In the genomic region with DNA sequence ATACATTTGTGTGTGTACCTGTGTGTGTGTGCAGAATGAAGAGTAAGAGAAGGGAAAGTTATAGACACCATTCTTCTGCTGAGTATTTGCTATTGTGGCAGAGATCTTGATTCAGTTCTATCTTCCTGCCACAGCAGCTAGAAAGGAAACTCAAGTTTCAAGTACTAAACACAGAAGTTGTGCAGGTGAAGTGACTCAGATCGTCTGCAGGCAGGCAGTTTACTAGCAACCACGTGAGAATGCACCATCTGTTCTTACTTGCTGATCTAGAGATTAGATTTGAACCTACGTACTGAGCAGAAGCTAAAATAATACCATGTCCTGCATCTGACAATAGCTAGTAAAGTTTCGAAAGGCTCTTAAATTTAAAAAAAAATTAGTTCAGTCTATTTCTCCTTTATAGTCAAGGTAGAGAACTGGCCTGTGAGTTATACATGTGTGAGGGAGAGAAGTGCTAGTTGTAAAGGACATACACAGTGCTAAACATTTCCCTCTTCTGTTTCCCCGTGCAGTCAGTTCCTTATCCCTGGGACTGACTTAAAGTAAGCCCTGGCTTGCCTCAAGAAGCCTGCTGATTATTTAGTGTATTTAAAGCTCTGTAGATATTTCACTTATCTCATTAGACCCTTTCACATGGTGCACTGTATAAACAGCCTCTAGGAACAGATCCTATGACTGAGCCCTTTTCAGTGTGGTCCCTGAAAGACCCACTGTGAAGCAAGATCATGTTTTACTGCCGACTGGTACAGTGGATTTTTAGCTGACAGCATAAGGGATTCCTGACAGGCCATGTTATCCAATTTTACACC, we compare ENCODE assay signal across 9 cellular contexts. TPM values are rescaled to one million over a fixed set of nuclear protein-coding genes. Genes with fewer than 3 reads are reported as not detected.
DNase-seq lines count a peak whose midpoint lies in the region; ATAC-seq and TF ChIP-seq lines count a peak whose summit lies in the region.
"Had no signal": no experiment of that assay in that cellular context is flagged by ENCODE, and none has a peak within 500 bp of the region (broad histone marks: within the 10 kb centered on the region; RNA-seq: fewer than 3 reads in every experiment).

No MANE protein-coding gene starts in this region.

- H3K79me1 ChIP-seq in IMR-90 (ENCODE audit: low read depth in 1 of 2, low read length in 2 of 2), result no peaks in the 10 kb centered on the region

- no peak overlapping the region for H3K4ac ChIP-seq in IMR-90 (ENCODE audit: low read depth, low read length)

- H2BK5ac ChIP-seq in IMR-90 (ENCODE audit: low read depth, low read length, poor library complexity, severe bottlenecking), result peak overlapping the region; percentile 14

- in situ Hi-C loops in IMR-90 (cut with MboI; ENCODE audit: low sequenced_read_pairs), result loop anchor here (25.0 kb wide), 1 partner anchor 173 kb away; no protein-coding TSS in a partner anchor

- H3K56ac ChIP-seq in IMR-90 (ENCODE audit: extremely low read depth, insufficient read depth, low read length), result no peak overlapping the region

- no peaks in the 10 kb centered on the region for H3K36me3 ChIP-seq in IMR-90 (ENCODE audit: control insufficient read depth, insufficient read depth, low read length)

- peaks cover 9% of the 10 kb centered on the region for H3K4me1 ChIP-seq in IMR-90 (ENCODE audit: control insufficient read depth, insufficient read depth, low read length)

- H3K9me3 Mint-ChIP-seq in mesothelial cell of epicardium (no peaks in the 10 kb centered on the region), CD14-positive monocyte (no peaks in the 10 kb centered on the region)

- H3K9me3 ChIP-seq in IMR-90 (ENCODE audit: control insufficient read depth, insufficient read depth, low read length), result no peaks in the 10 kb centered on the region

- H3K4me3 Mint-ChIP-seq in mesothelial cell of epicardium (no peak overlapping the region), CD14-positive monocyte (no peak overlapping the region)

- H3K4me2 ChIP-seq in IMR-90 (ENCODE audit: low read depth, low read length), result peak overlapping the region; percentile 22; the same call in 1 of the 2 replicates

- TF ChIP-seq POLR2A in IMR-90 (IDR thresholded peaks at IDR 0.05; ENCODE audit: low read depth, low read length), result no peak

- ATAC-seq in GM19467 (IDR thresholded peaks at IDR 0.05; ENCODE audit: unreplicated experiment) (peak; percentile 52), IMR-90 (ENCODE audit: low read depth) (peak; percentile 53)
- ATAC-seq: K562 had no signal

- peak overlapping the region; percentile 17 for H2BK20ac ChIP-seq in IMR-90 (ENCODE audit: low read depth, low read length)

- H3K27ac Mint-ChIP-seq in mesothelial cell of epicardium (peak overlapping the region; percentile 85), CD14-positive monocyte (no peak overlapping the region)

- TF ChIP-seq CTCF in IMR-90 (conservative IDR thresholded peaks at IDR 0.05; ENCODE audit: low read depth, low read length), result no peak
- no peak for TF ChIP-seq CTCF in mesothelial cell of epicardium (IDR thresholded peaks at IDR 0.05; ENCODE audit: unreplicated experiment)
- TF ChIP-seq CTCF in CD14-positive monocyte (IDR thresholded peaks at IDR 0.05), result no peak

- H4K8ac ChIP-seq in IMR-90 (ENCODE audit: low read depth in 2 of 2, low read length in 2 of 2), result no peak overlapping the region; a peak in 1 of 4 replicates

- peak overlapping the region; percentile 53; the same call in 1 of the 2 replicates for H4K5ac ChIP-seq in IMR-90 (ENCODE audit: low read depth, low read length)

- H3K23ac ChIP-seq in IMR-90 (ENCODE audit: low read depth, low read length), result 0 out of 2 replicates have a peak overlapping the region, but pooled peaks have one; percentile 33

- H4K91ac ChIP-seq in IMR-90 (ENCODE audit: insufficient read depth, low read depth, low read length), result peak overlapping the region; percentile 44; the same call in 1 of the 2 replicates

- no peak overlapping the region for H2AK5ac ChIP-seq in IMR-90 (ENCODE audit: low read depth, low read length)

- 17% methylated on average over 1 of the region's 6 CpGs; no CpG with 5 or more reads in 1 of the 2 experiments for WGBS in IMR-90 (ENCODE audit: extremely low coverage in 2 of 2, insufficient read length in 1 of 2), 2 experiments

- TF ChIP-seq RAD21 in IMR-90 (IDR thresholded peaks at IDR 0.05; ENCODE audit: low read length), result no peak

- H3K27me3 ChIP-seq in IMR-90 (ENCODE audit: control insufficient read depth, insufficient read depth, low read length), result no peaks in the 10 kb centered on the region

- no peaks in the 10 kb centered on the region for H3K9me1 ChIP-seq in IMR-90 (ENCODE audit: insufficient read depth, low read length)

- no peaks in the 10 kb centered on the region for H3K27me3 Mint-ChIP-seq in mesothelial cell of epicardium (ENCODE audit: low read depth)
- peaks cover 0 to 2% (median 0%) of the 10 kb centered on the region in 3 donors for H3K27me3 Mint-ChIP-seq in CD14-positive monocyte (ENCODE audit: low read depth in 3 of 3)

- CTCF ChIA-PET in IMR-90 (lab: Yijun Ruan, JAX), result interaction anchor here (0.8 to 1.3 kb wide), 5 partner anchors 8 to 69 kb away, joined by 3 to 4 read pairs (median 3); partner anchors contain the start of gene COBLL1

- no peak overlapping the region for H2AFZ ChIP-seq in IMR-90 (replicated peaks; ENCODE audit: low read length, poor library complexity)

- no peak overlapping the region for H3K4me3 ChIP-seq in IMR-90 (ENCODE audit: insufficient read depth, low read depth, low read length)
- H3K4me3 ChIP-seq: K562 had no signal

- POLR2A ChIA-PET in IMR-90 (lab: Charles Lee; ENCODE audit: unreplicated experiment), result no interaction called here

- peak overlapping the region; percentile 12; the same call in 1 of the 2 replicates for H3K14ac ChIP-seq in IMR-90 (replicated peaks; ENCODE audit: low read depth, low read length)

- H3K36me3 Mint-ChIP-seq in mesothelial cell of epicardium (no peaks in the 10 kb centered on the region), CD14-positive monocyte (no peaks in the 10 kb centered on the region)

- H2AK9ac ChIP-seq in IMR-90 (replicated peaks; ENCODE audit: low read depth, low read length, poor library complexity), result no peak overlapping the region

- no TSS peak for BruUV-seq in IMR-90 (replicated peaks; lab: Mats Ljungman, UMichigan)

- H3K27ac ChIP-seq in IMR-90 (ENCODE audit: insufficient read depth, low read length), result no peak overlapping the region

- peak overlapping the region; percentile 5; the same call in 1 of the 2 replicates for H2BK120ac ChIP-seq in IMR-90 (ENCODE audit: low read depth, low read length)

- no peaks in the 10 kb centered on the region for H4K20me1 ChIP-seq in IMR-90 (ENCODE audit: insufficient read depth, low read length)

- no peak overlapping the region for H3K9ac ChIP-seq in IMR-90 (ENCODE audit: low read depth, low read length)

- dilution Hi-C loops in IMR-90 (cut with HindIII; ENCODE audit: low sequenced_read_pairs, unreplicated experiment), result no loop called here

- DNase-seq in DMS 273 treated with DMSO at 0.1 percent for 48 hours (lab: John Stamatoyannopoulos, UW), result peak; percentile 97
- DNase-seq in IMR-90, result peak; percentile 77
- peak; percentile 95 for DNase-seq in amniotic epithelial cell (ENCODE audit: low read depth)
- no peak for DNase-seq in mesothelial cell of epicardium (ENCODE audit: low spot score in 2 of 2, unreplicated experiment in 2 of 2)
- no peak for DNase-seq in CD14-positive monocyte (ENCODE audit: low spot score)
- no peak for DNase-seq in hypothalamus (lab: John Stamatoyannopoulos, UW)
- DNase-seq in NCI-H1930 (lab: John Stamatoyannopoulos, UW), result no peak

- H3K4me1 Mint-ChIP-seq in mesothelial cell of epicardium (peaks cover 60% of the 10 kb centered on the region), CD14-positive monocyte (peaks cover 9% of the 10 kb centered on the region)

- peak overlapping the region; percentile 34; the same call in 1 of the 3 replicates for H2BK15ac ChIP-seq in IMR-90 (ENCODE audit: low read depth, low read length)

- intact Hi-C loops in IMR-90 (cut with micrococcal nuclease) (no loop called here), CD14-positive monocyte (cut with micrococcal nuclease) (no loop called here)

- peak overlapping the region; percentile 92 for H3K18ac ChIP-seq in IMR-90 (ENCODE audit: low read depth, low read length)

TF ChIP-seq in IMR-90, 13 proteins besides CTCF, POLR2A, EP300 and RAD21 (continues in another document):
- TF ChIP-seq RCOR1 (IDR thresholded peaks at IDR 0.05; ENCODE audit: insufficient replicate concordance, low read length) (no peak), MAZ (IDR thresholded peaks at IDR 0.05; ENCODE audit: borderline replicate concordance, low read depth, low read length) (no peak), BHLHE40 (IDR thresholded peaks at IDR 0.05; ENCODE audit: low read depth, low read length) (no peak), MAFK (IDR thresholded peaks at IDR 0.05; ENCODE audit: low read depth, low read length) (no peak), SMC3 (IDR thresholded peaks at IDR 0.05; ENCODE audit: low read depth, low read length) (no peak), CEBPB (IDR thresholded peaks at IDR 0.05; ENCODE audit: low read depth, low read length) (no peak), MXI1 (IDR thresholded peaks at IDR 0.05; ENCODE audit: borderline replicate concordance, low read depth, low read length) (no peak), ELK1 (IDR thresholded peaks at IDR 0.05; ENCODE audit: borderline replicate concordance, low read depth, low read length) (no peak), NFE2L2 (IDR thresholded peaks at IDR 0.05; ENCODE audit: low read depth, low read length) (no peak), CHD1 (IDR thresholded peaks at IDR 0.05; ENCODE audit: low read depth, low read length) (no peak), FOS (IDR thresholded peaks at IDR 0.05; ENCODE audit: low read depth, low read length) (no peak)

RNA-seq across cellular contexts. Expression of gene SLC38A11, which starts 45.0 kb away (rescaled TPM):
- total RNA-seq in IMR-90 (2012; rRNA removed), result under 0.01 and 0.18 TPM in 2 replicates
- polyA plus RNA-seq in IMR-90 (2012; rRNA removed), result 0.07 and 0.21 TPM in 2 replicates
- polyA plus RNA-seq in IMR-90 (2012; cell fraction: cytosol; rRNA removed), result 0.02 TPM in 1 of 2 replicates, not detected in the other
- 0.09 and 1.0 TPM in 2 replicates for polyA plus RNA-seq in IMR-90 (2012; cell fraction: nucleus; rRNA removed; ENCODE audit: low replicate concordance)
- total RNA-seq in mesothelial cell of epicardium, result 0.54 to 0.71 TPM (median 0.59 TPM) in 3 replicates
- not detected for polyA plus RNA-seq in CD14-positive monocyte
- total RNA-seq: K562 had no signal
- polyA plus RNA-seq: K562 had no signal

Comparison
In these comparisons a context has a peak if more than half of its experiments do, and no peak if none do; other contexts are left out.
1. DNase-seq: peak in DMS 273 treated with DMSO at 0.1 percent for 48 hours (single experiment), IMR-90 (single experiment) and amniotic epithelial cell (single experiment); none in mesothelial cell of epicardium (0 of 2), CD14-positive monocyte (single experiment), hypothalamus (0 of 51) and NCI-H1930 (0 of 2).